ENCODE assay signal across 1 cellular context in genomic region chr11:77084581-77085191, GRCh38.
TF ChIP-seq lines count a peak whose summit lies in the region.

No MANE protein-coding gene starts in this region.

TF ChIP-seq in IMR-90, 13 proteins besides CTCF, POLR2A, EP300 and RAD21 (continued from another document):
- no peak for TF ChIP-seq CEBPB (IDR thresholded peaks at IDR 0.05; ENCODE audit: low read depth, low read length)
- TF ChIP-seq, protein P1, sequence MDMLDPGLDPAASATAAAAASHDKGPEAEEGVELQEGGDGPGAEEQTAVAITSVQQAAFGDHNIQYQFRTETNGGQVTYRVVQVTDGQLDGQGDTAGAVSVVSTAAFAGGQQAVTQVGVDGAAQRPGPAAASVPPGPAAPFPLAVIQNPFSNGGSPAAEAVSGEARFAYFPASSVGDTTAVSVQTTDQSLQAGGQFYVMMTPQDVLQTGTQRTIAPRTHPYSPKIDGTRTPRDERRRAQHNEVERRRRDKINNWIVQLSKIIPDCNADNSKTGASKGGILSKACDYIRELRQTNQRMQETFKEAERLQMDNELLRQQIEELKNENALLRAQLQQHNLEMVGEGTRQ (IDR thresholded peaks at IDR 0.05; ENCODE audit: low read depth, low read length), result no peak
